Comparison of ENCODE assay signal across 13 cellular contexts in the genomic region with DNA sequence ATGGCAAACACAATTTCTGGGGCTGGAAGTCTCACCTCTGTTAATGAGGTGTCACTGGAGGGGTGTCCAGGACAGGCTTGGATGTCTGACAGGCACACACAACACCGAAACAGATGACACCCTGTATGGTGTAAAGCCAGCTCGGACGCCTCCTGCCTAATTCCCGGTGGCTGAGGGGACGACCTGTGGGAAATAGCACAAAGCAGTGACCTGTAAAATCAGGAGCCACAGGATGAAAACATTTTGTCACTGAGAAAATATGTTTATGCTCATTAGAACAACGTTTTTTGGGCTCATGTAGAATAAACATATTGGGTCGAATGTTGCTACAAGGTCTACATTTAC.
DNase-seq lines count a peak whose midpoint lies in the region; ATAC-seq and TF ChIP-seq lines count a peak whose summit lies in the region.
"Had no signal": no experiment of that assay in that cellular context is flagged by ENCODE, and none has a peak within 500 bp of the region (broad histone marks: within the 10 kb centered on the region; RNA-seq: fewer than 3 reads in every experiment).

No MANE protein-coding gene starts in this region.

- H3K4me3 ChIP-seq in SK-N-SH (ENCODE audit: low read depth in 2 of 2, low read length in 1 of 2) (no peak overlapping the region), colonic mucosa (no peak overlapping the region), mesendoderm (ENCODE audit: low read length) (no peak overlapping the region)

- peak; percentile 4 for DNase-seq in SK-N-SH
- peak; percentile 8 for DNase-seq in colonic mucosa
- no peak for DNase-seq in mesendoderm
- peak; percentile 34 for DNase-seq in sciatic nerve (ENCODE audit: low spot score)
- DNase-seq in Right ventricle myocardium inferior (ENCODE audit: missing footprints): no peak
- DNase-seq in DMS79 (lab: John Stamatoyannopoulos, UW): no peak
- DNase-seq in NCI-H1930 (lab: John Stamatoyannopoulos, UW): no peak
- DNase-seq: Calu3; CD4-positive, alpha-beta T cell; GDM1; GOT3 had no signal

- H3K36me3 ChIP-seq in SK-N-SH (replicated peaks in 1 of 2; ENCODE audit: control insufficient read depth in 1 of 2, insufficient read depth in 2 of 2, low read length in 1 of 2) (no peaks in the 10 kb centered on the region), colonic mucosa (no peaks in the 10 kb centered on the region), mesendoderm (ENCODE audit: control insufficient read depth, insufficient read depth, low read length) (no peaks in the 10 kb centered on the region)

- no peak overlapping the region for H3K18ac ChIP-seq in mesendoderm (ENCODE audit: low read length)

- H3K79me1 ChIP-seq in mesendoderm (ENCODE audit: low read length): no peaks in the 10 kb centered on the region

- no peak overlapping the region for H3K56ac ChIP-seq in mesendoderm (ENCODE audit: low read length)

- TF ChIP-seq CTCF in SK-N-SH (IDR thresholded peaks at IDR 0.05) (no peak), colonic mucosa (IDR thresholded peaks at IDR 0.05) (no peak)

- H3K4me1 ChIP-seq in SK-N-SH (ENCODE audit: control insufficient read depth in 1 of 2, insufficient read depth in 2 of 2, low read depth in 1 of 2, low read length in 1 of 2) (peaks cover 0 to 22% of the 10 kb centered on the region in 2 experiments; a peak in 1 of 4 replicates), colonic mucosa (no peaks in the 10 kb centered on the region), mesendoderm (ENCODE audit: control insufficient read depth, low read depth, low read length) (peaks cover 2% of the 10 kb centered on the region)

- H3K9ac ChIP-seq in SK-N-SH (no peak overlapping the region), colonic mucosa (ENCODE audit: low read depth in 2 of 2, low read length in 2 of 2) (no peak overlapping the region), mesendoderm (ENCODE audit: low read length) (no peak overlapping the region)

- H3K9me3 ChIP-seq in SK-N-SH: no peaks in the 10 kb centered on the region
- no peaks in the 10 kb centered on the region for H3K9me3 ChIP-seq in colonic mucosa

- 59% methylated on average over 6 of the region's 7 CpGs for WGBS in SK-N-SH (ENCODE audit: low lambda C conversion rate)
- WGBS in mesendoderm (ENCODE audit: extremely low coverage, insufficient coverage, low lambda C conversion rate): no CpG with 5 or more reads among the region's 7 CpGs

- POLR2A ChIA-PET in SK-N-SH (lab: Yijun Ruan, JAX): no interaction called here

- H2BK15ac ChIP-seq in mesendoderm (replicated peaks; ENCODE audit: low read depth): no peak overlapping the region

- H3K4ac ChIP-seq in mesendoderm (ENCODE audit: low read depth, low read length): peak overlapping the region; percentile 44

- TF ChIP-seq RAD21 in SK-N-SH (IDR thresholded peaks at IDR 0.05; ENCODE audit: low read length): no peak

- H3K23ac ChIP-seq in mesendoderm (ENCODE audit: low read length): no peak overlapping the region

- no peak overlapping the region for H4K5ac ChIP-seq in mesendoderm (ENCODE audit: low read length)

- H2AK5ac ChIP-seq in mesendoderm (ENCODE audit: low read length): no peak overlapping the region

- H3K27ac ChIP-seq in SK-N-SH (ENCODE audit: low read depth in 2 of 2, low read length in 1 of 2) (no peak overlapping the region), colonic mucosa (no peak overlapping the region), mesendoderm (ENCODE audit: low read depth, low read length) (no peak overlapping the region)
- H3K27ac ChIP-seq: 22Rv1 had no signal

- H3F3A ChIP-seq in SK-N-SH (replicated peaks; ENCODE audit: insufficient read depth): no peaks in the 10 kb centered on the region

- H2BK5ac ChIP-seq in mesendoderm (ENCODE audit: low read length): no peak overlapping the region

- H3K79me2 ChIP-seq in SK-N-SH (ENCODE audit: insufficient read depth) (no peaks in the 10 kb centered on the region), mesendoderm (ENCODE audit: control insufficient read depth, insufficient read depth, low read length) (no peaks in the 10 kb centered on the region)

- intact Hi-C loops in colonic mucosa (cut with DNase I): loop anchor here (10.0 kb wide), 1 partner anchor 376 kb away; the partner anchor contains the start of gene DIO3
- intact Hi-C loops in sciatic nerve (cut with DNase I): no loop called here
- intact Hi-C loops in Right ventricle myocardium inferior (cut with DNase I): no loop called here

- no peak overlapping the region for H3K4me2 ChIP-seq in SK-N-SH
- H3K4me2 ChIP-seq in mesendoderm (ENCODE audit: low read length): no peak overlapping the region

- no peaks in the 10 kb centered on the region for H4K20me1 ChIP-seq in SK-N-SH (ENCODE audit: insufficient read depth)

- H2BK120ac ChIP-seq in mesendoderm (ENCODE audit: low read depth, low read length): no peak overlapping the region

- H4K8ac ChIP-seq in mesendoderm (ENCODE audit: low read depth, low read length): no peak overlapping the region

- CTCF ChIA-PET in SK-N-SH (lab: Yijun Ruan, JAX): interaction anchor here (1.7 kb wide), 1 partner anchor 14 kb away, joined by 4 read pairs; no protein-coding TSS in a partner anchor

- no peaks in the 10 kb centered on the region for H3K9me2 ChIP-seq in SK-N-SH

- no peak overlapping the region for H2AFZ ChIP-seq in SK-N-SH (ENCODE audit: low read depth)

- H3K27me3 ChIP-seq in SK-N-SH (ENCODE audit: insufficient read depth) (no peaks in the 10 kb centered on the region), colonic mucosa (no peaks in the 10 kb centered on the region), mesendoderm (ENCODE audit: insufficient read depth, low read length, poor library complexity) (no peaks in the 10 kb centered on the region)

- no peak for TF ChIP-seq EP300 in SK-N-SH (IDR thresholded peaks at IDR 0.05; ENCODE audit: borderline replicate concordance in 1 of 2, low read depth in 1 of 2, low read length in 1 of 2)

- ATAC-seq in SK-N-SH treated with all-trans-retinoic acid at 6 μM for 48 hours: no peak
- no peak for ATAC-seq in sciatic nerve
- ATAC-seq in Right ventricle myocardium inferior: no peak

TF ChIP-seq in SK-N-SH, 30 proteins besides CTCF, POLR2A, EP300 and RAD21:
- TF ChIP-seq TCF12 (IDR thresholded peaks at IDR 0.05): no peak
- TF ChIP-seq, protein P1, sequence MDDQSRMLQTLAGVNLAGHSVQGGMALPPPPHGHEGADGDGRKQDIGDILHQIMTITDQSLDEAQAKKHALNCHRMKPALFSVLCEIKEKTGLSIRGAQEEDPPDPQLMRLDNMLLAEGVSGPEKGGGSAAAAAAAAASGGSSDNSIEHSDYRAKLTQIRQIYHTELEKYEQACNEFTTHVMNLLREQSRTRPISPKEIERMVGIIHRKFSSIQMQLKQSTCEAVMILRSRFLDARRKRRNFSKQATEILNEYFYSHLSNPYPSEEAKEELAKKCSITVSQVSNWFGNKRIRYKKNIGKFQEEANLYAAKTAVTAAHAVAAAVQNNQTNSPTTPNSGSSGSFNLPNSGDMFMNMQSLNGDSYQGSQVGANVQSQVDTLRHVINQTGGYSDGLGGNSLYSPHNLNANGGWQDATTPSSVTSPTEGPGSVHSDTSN (IDR thresholded peaks at IDR 0.05): no peak
- no peak for TF ChIP-seq RFX5 (IDR thresholded peaks at IDR 0.05; ENCODE audit: low read length)
- TF ChIP-seq FOXJ3 (CRISPR knock-in tag; IDR thresholded peaks at IDR 0.05): no peak
- no peak for TF ChIP-seq TEAD4 (IDR thresholded peaks at IDR 0.05; ENCODE audit: borderline replicate concordance, insufficient read depth)
- TF ChIP-seq FOXM1 (IDR thresholded peaks at IDR 0.05; ENCODE audit: low read depth): no peak
- no peak for TF ChIP-seq SMC3 (IDR thresholded peaks at IDR 0.05; ENCODE audit: low read depth, low read length)
- no peak for TF ChIP-seq MEF2A (IDR thresholded peaks at IDR 0.05; ENCODE audit: borderline replicate concordance, low read depth)
- TF ChIP-seq RCOR1 (IDR thresholded peaks at IDR 0.05; ENCODE audit: low read length): no peak
- TF ChIP-seq ELF1 (IDR thresholded peaks at IDR 0.05): no peak
- TF ChIP-seq JUND (IDR thresholded peaks at IDR 0.05): no peak
- TF ChIP-seq TAF1 (IDR thresholded peaks at IDR 0.05; ENCODE audit: borderline replicate concordance, low read depth, low read length): no peak
- no peak for TF ChIP-seq POLR2AphosphoS5 (IDR thresholded peaks at IDR 0.05; ENCODE audit: low read depth, low read length)

TF ChIP-seq in SK-N-SH treated with all-trans-retinoic acid at 6 μM for 48 hours, 23 proteins besides CTCF, POLR2A, EP300 and RAD21:
- TF ChIP-seq ARNTL (CRISPR knock-in tag; IDR thresholded peaks at IDR 0.05; ENCODE audit: borderline replicate concordance, low read depth) (no peak), ISL1 (CRISPR knock-in tag; IDR thresholded peaks at IDR 0.05) (no peak), BACH2 (CRISPR knock-in tag; IDR thresholded peaks at IDR 0.05; ENCODE audit: borderline replicate concordance) (no peak), CSDC2 (CRISPR knock-in tag; IDR thresholded peaks at IDR 0.05) (no peak), ZNF70 (CRISPR knock-in tag; IDR thresholded peaks at IDR 0.05) (no peak), TCF4 (CRISPR knock-in tag; IDR thresholded peaks at IDR 0.05; ENCODE audit: borderline replicate concordance) (no peak), RARB (CRISPR knock-in tag; IDR thresholded peaks at IDR 0.05) (no peak)
- TF ChIP-seq, protein P2, sequence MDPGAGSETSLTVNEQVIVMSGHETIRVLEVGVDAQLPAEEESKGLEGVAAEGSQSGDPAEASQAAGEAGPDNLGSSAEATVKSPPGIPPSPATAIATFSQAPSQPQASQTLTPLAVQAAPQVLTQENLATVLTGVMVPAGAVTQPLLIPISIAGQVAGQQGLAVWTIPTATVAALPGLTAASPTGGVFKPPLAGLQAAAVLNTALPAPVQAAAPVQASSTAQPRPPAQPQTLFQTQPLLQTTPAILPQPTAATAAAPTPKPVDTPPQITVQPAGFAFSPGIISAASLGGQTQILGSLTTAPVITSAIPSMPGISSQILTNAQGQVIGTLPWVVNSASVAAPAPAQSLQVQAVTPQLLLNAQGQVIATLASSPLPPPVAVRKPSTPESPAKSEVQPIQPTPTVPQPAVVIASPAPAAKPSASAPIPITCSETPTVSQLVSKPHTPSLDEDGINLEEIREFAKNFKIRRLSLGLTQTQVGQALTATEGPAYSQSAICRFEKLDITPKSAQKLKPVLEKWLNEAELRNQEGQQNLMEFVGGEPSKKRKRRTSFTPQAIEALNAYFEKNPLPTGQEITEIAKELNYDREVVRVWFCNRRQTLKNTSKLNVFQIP (CRISPR knock-in tag; IDR thresholded peaks at IDR 0.05; ENCODE audit: borderline replicate concordance, low read depth): no peak

Comparison
In these comparisons a context has a peak if more than half of its experiments do, and no peak if none do; other contexts are left out.
1. DNase-seq: peak in SK-N-SH (single experiment), colonic mucosa (single experiment) and sciatic nerve (single experiment); none in mesendoderm (single experiment), Right ventricle myocardium inferior (single experiment), DMS79 (single experiment) and NCI-H1930 (0 of 2).